In the genomic region with DNA sequence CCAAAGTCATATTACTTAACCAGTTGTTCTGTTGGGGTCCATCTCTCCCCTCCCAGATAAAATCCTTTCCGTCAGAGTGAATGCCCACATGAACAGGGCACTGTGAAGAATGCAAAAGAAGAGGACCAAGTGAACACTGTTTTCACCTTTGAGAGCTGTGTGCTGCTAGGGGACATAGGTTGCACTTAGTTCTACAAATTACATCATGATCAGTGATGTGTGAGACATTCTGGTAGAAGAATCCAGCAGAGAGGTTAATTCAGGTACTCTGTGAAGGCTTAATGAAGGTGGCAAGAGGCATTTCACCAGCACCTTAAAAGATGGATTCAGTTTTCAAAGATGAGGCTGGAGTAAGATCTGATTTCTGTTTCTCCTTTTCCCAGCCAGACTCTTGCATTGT, we compare ENCODE assay signal across 19 cellular contexts.
"Had no signal": no experiment of that assay in that cellular context is flagged by ENCODE, and none has a peak within 500 bp of the region (broad histone marks: within the 10 kb centered on the region; RNA-seq: fewer than 3 reads in every experiment).

No MANE protein-coding gene starts in this region.

- DNase-seq: activated CD4-positive, alpha-beta T cell treated with anti-CD3 and anti-CD28 coated beads for 36 hours; activated CD4-positive, alpha-beta T cell treated with anti-CD3 and anti-CD28 coated beads, Interleukin-2, amount 50 U/mL, for 48 hours; activated gamma-delta T cell treated with Interleukin-2 at 50 U/mL for 16 hours; adrenal gland; dermis blood vessel endothelial cell; effector memory CD4-positive, alpha-beta T cell; esophagus squamous epithelium; lower lobe of right lung; sigmoid colon; stimulated activated CD4-positive, alpha-beta T cell treated with anti-CD3 and anti-CD28 coated beads, Interleukin-4, amount 100 ng/mL, for 4 hours; uterus had no signal

- H3K36me3 Mint-ChIP-seq: activated naive CD4-positive, alpha-beta T cell treated with anti-CD3 and anti-CD28 coated beads, Interleukin-2, amount 50 U/mL, for 72 hours; natural killer cell treated with Interleukin-12 subunit alpha and Interleukin-12 subunit beta and Interleukin-15 and Interleukin-18, amount 100 ng/mL, for 72 hours; stimulated activated memory B cell treated with anti-CD40 and anti-IgM and Interleukin-4, amounts not matched to agents 10 μg/mL and 1 μg/mL and 100 μg/mL, for 72 hours; WTC11 had no signal

- H3K4me3 ChIP-seq: adrenal gland, breast epithelium, esophagus squamous epithelium, lower lobe of right lung, sigmoid colon, uterus had no signal

- H3K4me3 Mint-ChIP-seq: activated CD4-positive, alpha-beta T cell treated with anti-CD3 and anti-CD28 coated beads for 36 hours; activated T-helper 1 cell treated with anti-CD3 and anti-CD28 coated beads, Interleukin-12 subunit alpha, Interleukin-12 subunit beta, Interleukin-2, Interleukin-4 antibody, amounts not matched to agents 30 ng/mL and 10 ng/mL and 1 ng/mL, durations not matched to agents 14 hours and 24 hours and 36 hours; natural killer cell treated with Interleukin-12 subunit alpha and Interleukin-12 subunit beta and Interleukin-15 and Interleukin-18, amount 100 ng/mL, for 72 hours; stimulated activated memory B cell treated with anti-CD40 and anti-IgM and Interleukin-4, amounts not matched to agents 10 μg/mL and 1 μg/mL and 100 μg/mL, for 72 hours; WTC11 had no signal

- ATAC-seq: activated CD4-positive, alpha-beta T cell treated with anti-CD3 and anti-CD28 coated beads for 36 hours; activated naive CD4-positive, alpha-beta T cell treated with anti-CD3 and anti-CD28 coated beads, Interleukin-2, amount 50 U/mL, for 72 hours; lower lobe of right lung; natural killer cell treated with Interleukin-12 subunit alpha and Interleukin-12 subunit beta and Interleukin-15 and Interleukin-18, amount 100 ng/mL, for 72 hours; stimulated activated memory B cell treated with anti-CD40 and anti-IgM and Interleukin-4, amounts not matched to agents 10 μg/mL and 1 μg/mL and 100 μg/mL, for 72 hours; WTC11 had no signal

- H3K27ac Mint-ChIP-seq: activated CD4-positive, alpha-beta T cell treated with anti-CD3 and anti-CD28 coated beads for 36 hours; activated naive CD4-positive, alpha-beta T cell treated with anti-CD3 and anti-CD28 coated beads, Interleukin-2, amount 50 U/mL, for 72 hours; activated T-helper 1 cell treated with anti-CD3 and anti-CD28 coated beads, Interleukin-12 subunit alpha, Interleukin-12 subunit beta, Interleukin-2, Interleukin-4 antibody, amounts not matched to agents 30 ng/mL and 10 ng/mL and 1 ng/mL, durations not matched to agents 14 hours and 24 hours and 36 hours; natural killer cell treated with Interleukin-12 subunit alpha and Interleukin-12 subunit beta and Interleukin-15 and Interleukin-18, amount 100 ng/mL, for 72 hours; stimulated activated memory B cell treated with anti-CD40 and anti-IgM and Interleukin-4, amounts not matched to agents 10 μg/mL and 1 μg/mL and 100 μg/mL, for 72 hours; WTC11 had no signal

- H3K9ac ChIP-seq: parathyroid adenoma had no signal

- H3K27me3 ChIP-seq: adrenal gland, breast epithelium, esophagus squamous epithelium, neutrophil, sigmoid colon, uterus had no signal

- H2AFZ ChIP-seq: parathyroid adenoma had no signal

- H3K9me3 ChIP-seq: adrenal gland, breast epithelium, esophagus squamous epithelium, lower lobe of right lung, neutrophil, sigmoid colon, uterus had no signal

- H3K36me3 ChIP-seq: adrenal gland, breast epithelium, esophagus squamous epithelium, lower lobe of right lung, neutrophil, sigmoid colon, uterus had no signal

- H3K4me1 Mint-ChIP-seq: activated CD4-positive, alpha-beta T cell treated with anti-CD3 and anti-CD28 coated beads for 36 hours; stimulated activated memory B cell treated with anti-CD40 and anti-IgM and Interleukin-4, amounts not matched to agents 10 μg/mL and 1 μg/mL and 100 μg/mL, for 72 hours had no signal

- H3K27ac ChIP-seq: adrenal gland, breast epithelium, neutrophil, parathyroid adenoma, sigmoid colon had no signal

- H3K9me3 Mint-ChIP-seq: activated naive CD4-positive, alpha-beta T cell treated with anti-CD3 and anti-CD28 coated beads, Interleukin-2, amount 50 U/mL, for 72 hours; activated T-helper 1 cell treated with anti-CD3 and anti-CD28 coated beads, Interleukin-12 subunit alpha, Interleukin-12 subunit beta, Interleukin-2, Interleukin-4 antibody, amounts not matched to agents 30 ng/mL and 10 ng/mL and 1 ng/mL, durations not matched to agents 14 hours and 24 hours and 36 hours; natural killer cell treated with Interleukin-12 subunit alpha and Interleukin-12 subunit beta and Interleukin-15 and Interleukin-18, amount 100 ng/mL, for 72 hours; stimulated activated memory B cell treated with anti-CD40 and anti-IgM and Interleukin-4, amounts not matched to agents 10 μg/mL and 1 μg/mL and 100 μg/mL, for 72 hours; WTC11 had no signal
